In the genomic region with DNA sequence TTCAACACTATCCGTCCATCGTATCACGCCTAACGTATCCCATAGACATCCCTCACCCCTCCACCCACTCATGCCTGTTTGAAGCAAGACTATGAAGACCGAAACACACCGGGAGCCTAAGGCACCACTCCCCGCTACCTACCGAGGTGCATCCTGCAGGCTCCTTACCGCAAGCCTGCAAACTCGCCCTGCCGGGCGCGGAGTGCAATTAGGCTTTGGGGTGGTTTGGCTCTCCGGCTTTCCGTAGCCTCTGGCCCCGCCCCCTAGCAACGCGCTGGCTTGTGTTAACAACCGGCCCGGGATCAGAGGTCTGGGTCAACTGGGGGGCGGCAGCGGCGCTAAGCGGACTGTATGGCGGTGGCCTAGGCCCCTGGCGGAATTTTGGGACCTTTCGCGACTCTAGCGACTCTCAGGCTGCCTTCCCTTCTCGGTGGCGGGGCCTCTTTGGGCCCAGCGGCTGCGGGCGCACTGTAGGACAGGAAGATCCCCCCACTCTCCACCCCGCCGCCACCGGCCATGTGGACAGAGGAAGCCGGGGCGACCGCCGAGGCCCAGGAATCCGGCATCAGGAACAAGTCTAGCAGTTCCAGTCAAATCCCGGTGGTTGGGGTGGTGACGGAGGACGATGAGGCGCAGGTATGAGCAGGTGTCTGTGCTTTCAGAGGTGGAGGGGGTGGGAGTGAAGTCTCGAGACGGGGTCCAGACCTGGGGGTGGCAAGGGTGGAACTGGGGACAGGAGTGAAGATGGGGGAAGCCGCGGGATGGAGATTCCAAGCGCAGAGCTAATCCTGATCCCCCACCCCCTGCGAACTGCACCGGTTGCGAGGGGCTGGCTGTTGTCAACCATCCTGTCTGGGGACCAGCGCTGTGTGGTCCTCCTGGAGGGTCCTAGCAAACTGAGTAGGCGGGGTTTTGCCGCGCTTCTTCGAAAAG, we compare ENCODE assay signal across 8 cellular contexts. TPM values are rescaled to one million over a fixed set of nuclear protein-coding genes. Genes with fewer than 3 reads are reported as not detected.
DNase-seq lines count a peak whose midpoint lies in the region; ATAC-seq and TF ChIP-seq lines count a peak whose summit lies in the region.

A gene with protein sequence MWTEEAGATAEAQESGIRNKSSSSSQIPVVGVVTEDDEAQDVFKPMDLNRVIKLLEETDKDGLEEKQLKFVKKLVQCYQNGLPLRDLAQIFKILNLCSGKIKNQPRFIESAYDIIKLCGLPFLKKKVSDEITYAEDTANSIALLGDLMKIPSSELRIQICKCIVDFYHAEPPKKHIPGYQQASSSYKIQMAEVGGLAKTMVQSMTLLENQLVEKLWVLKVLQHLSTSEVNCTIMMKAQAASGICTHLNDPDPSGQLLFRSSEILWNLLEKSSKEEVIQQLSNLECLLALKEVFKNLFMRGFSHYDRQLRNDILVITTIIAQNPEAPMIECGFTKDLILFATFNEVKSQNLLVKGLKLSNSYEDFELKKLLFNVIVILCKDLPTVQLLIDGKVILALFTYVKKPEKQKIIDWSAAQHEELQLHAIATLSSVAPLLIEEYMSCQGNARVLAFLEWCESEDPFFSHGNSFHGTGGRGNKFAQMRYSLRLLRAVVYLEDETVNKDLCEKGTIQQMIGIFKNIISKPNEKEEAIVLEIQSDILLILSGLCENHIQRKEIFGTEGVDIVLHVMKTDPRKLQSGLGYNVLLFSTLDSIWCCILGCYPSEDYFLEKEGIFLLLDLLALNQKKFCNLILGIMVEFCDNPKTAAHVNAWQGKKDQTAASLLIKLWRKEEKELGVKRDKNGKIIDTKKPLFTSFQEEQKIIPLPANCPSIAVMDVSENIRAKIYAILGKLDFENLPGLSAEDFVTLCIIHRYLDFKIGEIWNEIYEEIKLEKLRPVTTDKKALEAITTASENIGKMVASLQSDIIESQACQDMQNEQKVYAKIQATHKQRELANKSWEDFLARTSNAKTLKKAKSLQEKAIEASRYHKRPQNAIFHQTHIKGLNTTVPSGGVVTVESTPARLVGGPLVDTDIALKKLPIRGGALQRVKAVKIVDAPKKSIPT (plus strand): TSS at position 266 of the 933 bp plus-strand sequence. CDS start 251 bp downstream, at position 517.

- H3K36me3 Mint-ChIP-seq in HFFc6 (ENCODE audit: low read depth), result no peaks in the 10 kb centered on the region
- no peaks in the 10 kb centered on the region for H3K36me3 Mint-ChIP-seq in activated naive CD8-positive, alpha-beta T cell treated with anti-CD3 and anti-CD28 coated beads, Interleukin-2, amount 50 U/mL, for 24 hours (ENCODE audit: low read depth)

- H3K9me3 Mint-ChIP-seq in HFFc6, result no peaks in the 10 kb centered on the region
- H3K9me3 Mint-ChIP-seq in activated naive CD8-positive, alpha-beta T cell treated with anti-CD3 and anti-CD28 coated beads, Interleukin-2, amount 50 U/mL, for 24 hours, result no peaks in the 10 kb centered on the region

- H3K36me3 ChIP-seq in heart left ventricle (no peaks in the 10 kb centered on the region), tibial nerve (no peaks in the 10 kb centered on the region)

- peak within 1 kb of the TSS; percentile 92 for H3K27ac Mint-ChIP-seq in HFFc6
- peak within 1 kb of the TSS; percentile 40 for H3K27ac Mint-ChIP-seq in activated naive CD8-positive, alpha-beta T cell treated with anti-CD3 and anti-CD28 coated beads, Interleukin-2, amount 50 U/mL, for 24 hours

- ATAC-seq in activated naive CD8-positive, alpha-beta T cell treated with anti-CD3 and anti-CD28 coated beads, Interleukin-2, amount 50 U/mL, for 24 hours, result peak; percentile 92
- peak; percentile 89 to 99 (median 98) for ATAC-seq in heart left ventricle

- peak within 1 kb of the TSS; percentile 72 to 97 (median 86) for H3K4me3 ChIP-seq in heart left ventricle
- H3K4me3 ChIP-seq in tibial nerve, result peak within 1 kb of the TSS; percentile 77 to 97 (median 85)

- DNase-seq in HFFc6 (peak; percentile 79), NCI-H1048 (lab: John Stamatoyannopoulos, UW) (peak; percentile 31), SW 1271 (lab: John Stamatoyannopoulos, UW) (peak; percentile 42 to 82), heart left ventricle (peak; percentile 90 to 93 (median 91)), pons (ENCODE audit: low spot score) (peak; percentile 72), tibial nerve (ENCODE audit: low spot score in 2 of 2) (peak; percentile 86 to 94)
- DNase-seq in activated naive CD8-positive, alpha-beta T cell treated with anti-CD3 and anti-CD28 coated beads, Interleukin-2, amount 50 U/mL, for 24 hours, result peak; percentile 89

- peaks cover 43% of the 10 kb centered on the region for H3K4me1 Mint-ChIP-seq in HFFc6 (ENCODE audit: low read depth)
- peaks cover 14% of the 10 kb centered on the region for H3K4me1 Mint-ChIP-seq in activated naive CD8-positive, alpha-beta T cell treated with anti-CD3 and anti-CD28 coated beads, Interleukin-2, amount 50 U/mL, for 24 hours

- WGBS in heart left ventricle, 4 donors, result 0 to 2% (median 1%) methylated on average over 48 to 59 of the region's 59 CpGs
- 0 to 1% methylated on average over 48 to 57 of the region's 59 CpGs for WGBS in tibial nerve, 2 donors

- H3K27me3 ChIP-seq in heart left ventricle, result peaks cover 0 to 9% (median 0%) of the 10 kb centered on the region in 9 donors
- no peaks in the 10 kb centered on the region for H3K27me3 ChIP-seq in tibial nerve

- no peak for TF ChIP-seq POLR2A in heart left ventricle (IDR thresholded peaks at IDR 0.05)
- TF ChIP-seq POLR2A in tibial nerve (IDR thresholded peaks at IDR 0.05), result peak in 1 of 2 donors; percentile 12

- H3K4me3 Mint-ChIP-seq in HFFc6, result peak within 1 kb of the TSS; percentile 91
- peak within 1 kb of the TSS; percentile 85 for H3K4me3 Mint-ChIP-seq in activated naive CD8-positive, alpha-beta T cell treated with anti-CD3 and anti-CD28 coated beads, Interleukin-2, amount 50 U/mL, for 24 hours

- H3K27me3 Mint-ChIP-seq in HFFc6 (ENCODE audit: insufficient read depth), result peaks cover 3% of the 10 kb centered on the region; the same call in 1 of the 2 replicates
- peaks cover 44% of the 10 kb centered on the region for H3K27me3 Mint-ChIP-seq in activated naive CD8-positive, alpha-beta T cell treated with anti-CD3 and anti-CD28 coated beads, Interleukin-2, amount 50 U/mL, for 24 hours

- H3K4me1 ChIP-seq in heart left ventricle, result peaks cover 0 to 19% (median 13%) of the 10 kb centered on the region in 12 donors
- peaks cover 0 to 15% (median 5%) of the 10 kb centered on the region in 4 donors for H3K4me1 ChIP-seq in tibial nerve

- TF ChIP-seq EP300 in tibial nerve (IDR thresholded peaks at IDR 0.05), result peak; percentile 39 to 85

- intact Hi-C loops in heart left ventricle (cut with DNase I), result loop anchor here in 3 of 10 donors (5.0 to 10.0 kb wide), 3 partner anchors 33 to 180 kb away; a partner anchor contains a TSS

- H3K27ac ChIP-seq in heart left ventricle (peak within 1 kb of the TSS in 6 of 12 donors; percentile 22 to 75 (median 38)), tibial nerve (peak within 1 kb of the TSS; percentile 38 to 89 (median 68))

- TF ChIP-seq CTCF in GM12873 (IDR thresholded peaks at IDR 0.05; ENCODE audit: insufficient read depth, low read depth, low read length, missing control alignments) (peak; percentile 41), HFFc6 (IDR thresholded peaks at IDR 0.05) (peak; percentile 46), heart left ventricle (IDR thresholded peaks at IDR 0.05) (peak in 6 of 12 donors; percentile 21 to 35 (median 27)), tibial nerve (IDR thresholded peaks at IDR 0.05) (peak in 4 of 5 experiments; percentile 11 to 72 (median 44))

- H3K9me3 ChIP-seq in heart left ventricle, result no peaks in the 10 kb centered on the region
- no peaks in the 10 kb centered on the region for H3K9me3 ChIP-seq in tibial nerve

RNA-seq across cellular contexts. Expression of the gene that starts here (rescaled TPM):
- total RNA-seq in HFFc6 (2021; fragmentation: NEBNext Ultra II Directional; extraction: Animal tissue kit (Norgen Biotek cat#: 25700)), result 1 to 10 TPM in 4 of 6 experiments, under 1 TPM in 2; 0.71 to 2.4 (median 1.2) TPM
- 1 to 10 TPM; 1.3 to 4.5 (median 2.7) TPM for total RNA-seq in heart left ventricle
- polyA plus RNA-seq in heart left ventricle, result 1 to 10 TPM; 1.0 to 1.3 TPM
- total RNA-seq in tibial nerve, result 10 to 100 TPM; 18.9 to 51.1 (median 22.0) TPM

Comparison
In these comparisons a context has a peak if more than half of its experiments do, and no peak if none do; other contexts are left out.
1. DNase-seq: peak in every context shown above with its lines; median percentile 91 in heart left ventricle; 90 in tibial nerve; 89 in activated naive CD8-positive, alpha-beta T cell treated with anti-CD3 and anti-CD28 coated beads, Interleukin-2, amount 50 U/mL, for 24 hours; 79 in HFFc6; 72 in pons; 62 in SW 1271; 31 in NCI-H1048.